1 cellular context compared by ENCODE assay signal in genomic region chr4:9008407-9008806, GRCh38.
TF ChIP-seq lines count a peak whose summit lies in the region.

No MANE protein-coding gene starts in this region.

TF ChIP-seq in K562, 482 proteins besides CTCF, POLR2A, EP300 and RAD21:
- TF ChIP-seq ZBTB40 (IDR thresholded peaks at IDR 0.05) (peak; percentile 85), ZBTB40 (CRISPR knock-in tag; IDR thresholded peaks at IDR 0.05) (peak; percentile 73)
